In the genomic region with DNA sequence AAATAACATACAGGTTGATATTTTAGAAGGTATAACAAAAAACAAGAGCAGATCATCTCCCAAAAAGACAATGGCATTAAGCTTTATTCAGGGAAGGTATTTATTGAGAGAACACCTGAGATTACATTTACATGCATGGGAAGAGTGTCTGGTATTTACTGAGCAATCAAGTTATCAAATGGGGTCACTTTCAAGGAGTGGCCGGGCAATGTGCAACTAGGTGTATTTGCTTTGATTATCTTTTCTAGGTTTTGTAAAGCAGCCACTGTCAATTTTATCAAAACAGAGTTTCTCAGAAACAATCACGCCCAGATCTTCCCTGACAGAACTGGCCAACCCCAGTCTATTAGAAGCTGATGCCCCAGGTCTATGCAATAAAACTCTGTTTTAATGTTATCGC, we compare ENCODE assay signal across 16 cellular contexts.
DNase-seq lines count a peak whose midpoint lies in the region; ATAC-seq, FAIRE-seq and TF ChIP-seq lines count a peak whose summit lies in the region.
"Had no signal": no experiment of that assay in that cellular context is flagged by ENCODE, and none has a peak within 500 bp of the region (broad histone marks: within the 10 kb centered on the region; RNA-seq: fewer than 3 reads in every experiment).

No MANE protein-coding gene starts in this region.

- ATAC-seq in GM18909 (IDR thresholded peaks at IDR 0.05; ENCODE audit: poor library complexity, unreplicated experiment): no peak

- no peak for DNase-seq in GM19239 (ENCODE audit: insufficient read length, low spot score)
- peak; percentile 59 for DNase-seq in NCI-H748 (lab: John Stamatoyannopoulos, UW; ENCODE audit: unreplicated experiment)
- peak; percentile 16 for DNase-seq in hepatocyte (ENCODE audit: low spot score)
- peak; percentile 64 for DNase-seq in small intestine
- no peak for DNase-seq in ecto neural progenitor cell (ENCODE audit: low spot score)
- no peak for DNase-seq in SHP77 treated with DMSO at 0.1 percent for 48 hours (lab: John Stamatoyannopoulos, UW)
- no peak for DNase-seq in activated CD4-positive, alpha-beta T cell treated with anti-CD3 and anti-CD28 coated beads for 1 hour
- DNase-seq: CD8-positive, alpha-beta memory T cell; COR-L47; H9 had no signal

- H3K36me3 ChIP-seq in hepatocyte (replicated peaks; ENCODE audit: insufficient read depth, low read depth) (no peaks in the 10 kb centered on the region), small intestine (ENCODE audit: control insufficient read depth in 2 of 2, insufficient read depth in 2 of 2, low read length in 2 of 2) (no peaks in the 10 kb centered on the region)
- H3K36me3 ChIP-seq: BLaER1 treated with 17β-estradiol and CSF1 and Interleukin-3, amounts not matched to agents 10 nM and 100 nM had no signal

- H3K4me1 ChIP-seq in hepatocyte (ENCODE audit: insufficient read depth) (no peaks in the 10 kb centered on the region), small intestine (ENCODE audit: control insufficient read depth in 2 of 2, insufficient read depth in 1 of 2, low read depth in 1 of 2, low read length in 1 of 2) (no peaks in the 10 kb centered on the region)
- H3K4me1 ChIP-seq: BLaER1 treated with 17β-estradiol and CSF1 and Interleukin-3, amounts not matched to agents 10 nM and 100 nM had no signal

- H3K4me3 ChIP-seq in hepatocyte: no peak overlapping the region
- no peak overlapping the region for H3K4me3 ChIP-seq in small intestine (ENCODE audit: low read depth in 1 of 2, low read length in 2 of 2)
- H3K4me3 ChIP-seq: BLaER1 treated with 17β-estradiol and CSF1 and Interleukin-3, amounts not matched to agents 10 nM and 100 nM had no signal

- TF ChIP-seq CTCF in hepatocyte (IDR thresholded peaks at IDR 0.05; ENCODE audit: poor library complexity): no peak

- 69% methylated on average over 3 of the region's 3 CpGs for WGBS in hepatocyte (ENCODE audit: low lambda C conversion rate, missing lambda C conversion rate)
- WGBS in small intestine, 3 donors: 19 to 72% (median 45%) methylated on average over 3 of the region's 3 CpGs

- H2AFZ ChIP-seq in hepatocyte: no peak overlapping the region

- FAIRE-seq in GM19239 (lab: Jason Lieb, UNC) (peak; percentile 4), small intestine (lab: Jason Lieb, UNC) (no peak)
- FAIRE-seq: D721Med, G401.6, GM12892, H1 had no signal

- H3K27ac ChIP-seq in hepatocyte: no peak overlapping the region
- H3K27ac ChIP-seq in small intestine (ENCODE audit: low read depth in 1 of 2, low read length in 1 of 2): no peak overlapping the region
- H3K27ac ChIP-seq: BLaER1 treated with 17β-estradiol and CSF1 and Interleukin-3, amounts not matched to agents 10 nM and 100 nM had no signal

- H3K79me2 ChIP-seq in hepatocyte: no peaks in the 10 kb centered on the region

- H3K27me3 ChIP-seq in hepatocyte: no peaks in the 10 kb centered on the region
- no peaks in the 10 kb centered on the region for H3K27me3 ChIP-seq in small intestine (ENCODE audit: control insufficient read depth in 2 of 2, insufficient read depth in 2 of 2, low read length in 2 of 2)

- H3K9me2 ChIP-seq in hepatocyte (replicated peaks; ENCODE audit: insufficient read depth): no peaks in the 10 kb centered on the region

- H4K20me1 ChIP-seq in hepatocyte (ENCODE audit: insufficient read depth, poor library complexity, severe bottlenecking): no peaks in the 10 kb centered on the region
- H4K20me1 ChIP-seq: BLaER1 treated with 17β-estradiol and CSF1 and Interleukin-3, amounts not matched to agents 10 nM and 100 nM had no signal

- H3K4me2 ChIP-seq in hepatocyte: no peak overlapping the region
- H3K4me2 ChIP-seq: BLaER1 treated with 17β-estradiol and CSF1 and Interleukin-3, amounts not matched to agents 10 nM and 100 nM had no signal

- H3K9me3 ChIP-seq in hepatocyte (ENCODE audit: low read depth) (no peaks in the 10 kb centered on the region), small intestine (ENCODE audit: control insufficient read depth, low read depth) (no peaks in the 10 kb centered on the region)
- H3K9me3 ChIP-seq: BLaER1 treated with 17β-estradiol and CSF1 and Interleukin-3, amounts not matched to agents 10 nM and 100 nM had no signal

Comparison
In these comparisons a context has a peak if more than half of its experiments do, and no peak if none do; other contexts are left out.
1. DNase-seq: peak in NCI-H748 (single experiment), hepatocyte (single experiment) and small intestine (single experiment); none in GM19239 (single experiment), ecto neural progenitor cell (single experiment), SHP77 treated with DMSO at 0.1 percent for 48 hours (single experiment) and activated CD4-positive, alpha-beta T cell treated with anti-CD3 and anti-CD28 coated beads for 1 hour (single experiment).